Comparison of ENCODE assay signal across 8 cellular contexts in genomic region chr6:150491131-150491795, GRCh38.
DNase-seq lines count a peak whose midpoint lies in the region; ATAC-seq and TF ChIP-seq lines count a peak whose summit lies in the region.

No MANE protein-coding gene starts in this region.

- no peak for TF ChIP-seq EP300 in sigmoid colon (IDR thresholded peaks at IDR 0.05)

- no peaks in the 10 kb centered on the region for H3K27me3 ChIP-seq in PC-3 (ENCODE audit: low read length)
- H3K27me3 ChIP-seq in tibial artery = peaks cover 0 to 10% of the 10 kb centered on the region in 2 donors
- H3K27me3 ChIP-seq in adrenal gland = no peaks in the 10 kb centered on the region
- H3K27me3 ChIP-seq in sigmoid colon = no peaks in the 10 kb centered on the region

- no peaks in the 10 kb centered on the region for H3K36me3 ChIP-seq in HEK293 (ENCODE audit: control insufficient read depth in 2 of 2, insufficient read depth in 1 of 2, low read length in 2 of 2)
- H3K36me3 ChIP-seq in PC-3 (ENCODE audit: low read depth, low read length) = no peaks in the 10 kb centered on the region
- no peaks in the 10 kb centered on the region for H3K36me3 ChIP-seq in tibial artery
- H3K36me3 ChIP-seq in adrenal gland (replicated peaks in 1 of 2) = no peaks in the 10 kb centered on the region
- no peaks in the 10 kb centered on the region for H3K36me3 ChIP-seq in sigmoid colon

- no peak overlapping the region for H2AFZ ChIP-seq in PC-3 (ENCODE audit: low read length)

- H3K79me2 ChIP-seq in PC-3 (ENCODE audit: low read length) = no peaks in the 10 kb centered on the region

- no peaks in the 10 kb centered on the region for H4K20me1 ChIP-seq in PC-3 (ENCODE audit: low read length)

- WGBS in adrenal gland, 4 donors = 58 to 79% (median 71%) methylated on average over 5 of the region's 5 CpGs
- WGBS in sigmoid colon, 2 donors = 53 to 69% methylated on average over 5 of the region's 5 CpGs

- TF ChIP-seq CTCF in HEK293 (tag by site-specific recombination; IDR thresholded peaks at IDR 0.05) (no peak), PC-3 (conservative IDR thresholded peaks at IDR 0.05; ENCODE audit: low read depth, low read length) (no peak), tibial artery (IDR thresholded peaks at IDR 0.05) (no peak), adrenal gland (IDR thresholded peaks at IDR 0.05) (no peak), sigmoid colon (IDR thresholded peaks at IDR 0.05) (no peak)

- ATAC-seq in GM18520 (IDR thresholded peaks at IDR 0.05; ENCODE audit: unreplicated experiment) (peak; percentile 88), PC-3 (peak; percentile 66)

- H3K4me1 ChIP-seq in HEK293 (ENCODE audit: control insufficient read depth, insufficient read depth, low read length) = no peaks in the 10 kb centered on the region
- H3K4me1 ChIP-seq in PC-3 (ENCODE audit: insufficient read depth, low read length) = peaks cover 39% of the 10 kb centered on the region
- H3K4me1 ChIP-seq in tibial artery = no peaks in the 10 kb centered on the region
- H3K4me1 ChIP-seq in adrenal gland (replicated peaks in 1 of 2) = no peaks in the 10 kb centered on the region
- peaks cover 0 to 5% (median 0%) of the 10 kb centered on the region in 4 donors for H3K4me1 ChIP-seq in sigmoid colon

- intact Hi-C loops in PC-3 (cut with micrococcal nuclease) (loop anchor here (5.0 kb wide), 1 partner anchor 74 kb away; no protein-coding TSS in a partner anchor), tibial artery (cut with DNase I; ENCODE audit: low total_unique reads) (no loop called here), adrenal gland (cut with DNase I) (no loop called here), sigmoid colon (cut with DNase I) (no loop called here)

- no peaks in the 10 kb centered on the region for H3F3A ChIP-seq in PC-3 (ENCODE audit: low read length, unreplicated experiment)

- H3K9me3 ChIP-seq in HEK293 (ENCODE audit: control insufficient read depth, insufficient read depth, low read depth, low read length) (no peaks in the 10 kb centered on the region), PC-3 (ENCODE audit: low read length) (no peaks in the 10 kb centered on the region), tibial artery (no peaks in the 10 kb centered on the region), adrenal gland (replicated peaks in 1 of 3) (no peaks in the 10 kb centered on the region), sigmoid colon (no peaks in the 10 kb centered on the region)

- no peak overlapping the region for H3K27ac ChIP-seq in HEK293 (ENCODE audit: extremely low read depth, low read depth, low read length)
- peak overlapping the region; percentile 100 for H3K27ac ChIP-seq in PC-3 (ENCODE audit: low read length)
- no peak overlapping the region for H3K27ac ChIP-seq in tibial artery
- H3K27ac ChIP-seq in adrenal gland = no peak overlapping the region
- no peak overlapping the region for H3K27ac ChIP-seq in sigmoid colon

- H3K4me2 ChIP-seq in PC-3 (ENCODE audit: low read length) = peak overlapping the region; percentile 78

- DNase-seq in PC-3 (peak; percentile 87), glomerular visceral epithelial cell (ENCODE audit: extremely low spot score) (peak; percentile 81), tibial artery (no peak), middle frontal gyrus (ENCODE audit: extremely low spot score, low spot score) (no peak), adrenal gland (no peak), sigmoid colon (no peak)

- CTCF ChIA-PET in HEK293 (lab: Yijun Ruan, JAX) = interaction anchor here (0.7 to 1.2 kb wide), 5 partner anchors 14 to 326 kb away, joined by 3 to 5 read pairs (median 4); no protein-coding TSS in a partner anchor
- CTCF ChIA-PET in PC-3 (lab: Charles Lee) = no interaction called here

- BruUV-seq in PC-3 (replicated peaks; lab: Mats Ljungman, UMichigan) = no TSS peak

- no peaks in the 10 kb centered on the region for H3K9me2 ChIP-seq in PC-3 (replicated peaks; ENCODE audit: low read length)

- TF ChIP-seq POLR2A in adrenal gland (IDR thresholded peaks at IDR 0.05) = no peak
- TF ChIP-seq POLR2A in sigmoid colon (IDR thresholded peaks at IDR 0.05) = no peak

- H3K9ac ChIP-seq in PC-3 (ENCODE audit: low read length) = peak overlapping the region; percentile 92

- POLR2A ChIA-PET in HEK293 (lab: Yijun Ruan, JAX) = interaction anchor here (0.9 to 1.1 kb wide), 2 partner anchors 109 to 276 kb away, joined by 3 to 5 read pairs; no protein-coding TSS in a partner anchor
- POLR2A ChIA-PET in PC-3 (lab: Charles Lee; ENCODE audit: unreplicated experiment) = interaction anchor here (0.5 kb wide), 1 partner anchor 58 kb away, joined by 4 read pairs; no protein-coding TSS in a partner anchor

- no peak overlapping the region for H3K4me3 ChIP-seq in HEK293 (ENCODE audit: low read depth, low read length)
- H3K4me3 ChIP-seq in PC-3 (ENCODE audit: low read length) = peak overlapping the region; percentile 54
- H3K4me3 ChIP-seq in tibial artery = no peak overlapping the region
- H3K4me3 ChIP-seq in adrenal gland = no peak overlapping the region
- H3K4me3 ChIP-seq in sigmoid colon = no peak overlapping the region

TF ChIP-seq in HEK293, 187 proteins besides CTCF, POLR2A, EP300 and RAD21:
- TF ChIP-seq TCF7L2 (IDR thresholded peaks at IDR 0.05; ENCODE audit: borderline replicate concordance, low read depth, low read length) (no peak), SCRT2 (tag by site-specific recombination; IDR thresholded peaks at IDR 0.05) (0 out of 2 replicates have a peak, but pooled peaks have one; percentile 16)

Comparison
In these comparisons a context has a peak if more than half of its experiments do, and no peak if none do; other contexts are left out.
1. DNase-seq: peak in PC-3 (single experiment) and glomerular visceral epithelial cell (single experiment); none in tibial artery (0 of 2), middle frontal gyrus (single experiment), adrenal gland (0 of 7) and sigmoid colon (single experiment).